In the genomic region with DNA sequence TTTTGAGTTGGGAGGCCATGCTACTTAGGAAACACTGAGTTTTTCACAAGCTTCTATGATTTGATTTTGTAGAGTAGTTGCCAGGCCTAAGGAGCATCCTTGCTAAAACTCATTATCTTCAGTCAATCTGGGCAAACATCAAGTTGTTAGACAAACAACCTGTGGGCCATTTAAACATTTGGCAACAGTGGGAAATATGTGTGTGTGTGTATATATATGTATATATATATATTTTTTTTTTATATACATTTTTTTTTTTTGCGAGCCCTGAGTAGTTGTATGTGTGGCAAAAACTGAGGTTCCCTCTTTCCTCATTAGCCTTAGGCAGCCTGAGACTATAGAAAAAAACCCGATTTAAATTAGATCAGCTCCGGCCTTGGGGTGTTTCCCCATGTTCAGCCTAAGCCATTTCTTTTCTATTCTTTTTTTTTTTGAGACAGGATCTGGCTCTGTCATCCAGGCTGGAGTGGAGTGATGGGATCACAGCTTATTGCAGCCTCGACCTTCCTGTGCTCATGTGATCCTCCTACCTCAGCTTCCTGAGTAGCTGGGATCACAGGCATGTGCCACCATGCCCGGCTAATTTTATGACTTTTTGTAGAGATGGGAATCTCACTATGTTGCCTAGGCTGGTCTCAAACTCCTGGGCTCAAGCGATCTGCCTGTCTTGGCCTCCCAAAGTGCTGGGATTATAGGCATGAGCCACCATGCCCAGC, we compare ENCODE assay signal across 10 cellular contexts. TPM values are rescaled to one million over a fixed set of nuclear protein-coding genes. Genes with fewer than 3 reads are reported as not detected.
DNase-seq lines count a peak whose midpoint lies in the region; ATAC-seq and TF ChIP-seq lines count a peak whose summit lies in the region.
"Had no signal": no experiment of that assay in that cellular context is flagged by ENCODE, and none has a peak within 500 bp of the region (broad histone marks: within the 10 kb centered on the region; RNA-seq: fewer than 3 reads in every experiment).

No MANE protein-coding gene starts in this region.

- H3K9me3 ChIP-seq in HEK293 (ENCODE audit: control insufficient read depth, insufficient read depth, low read depth, low read length), result no peaks in the 10 kb centered on the region
- no peaks in the 10 kb centered on the region for H3K9me3 ChIP-seq in body of pancreas
- H3K9me3 ChIP-seq in muscle layer of duodenum (ENCODE audit: control insufficient read depth in 1 of 2, low read length in 2 of 2), result no peaks in the 10 kb centered on the region
- H3K9me3 ChIP-seq: ovary had no signal

- CTCF ChIA-PET in HEK293 (lab: Yijun Ruan, JAX), result interaction anchor here (0.6 to 3.2 kb wide), 6 partner anchors 14 to 168 kb away, joined by 3 to 14 read pairs (median 4); a partner anchor contains a TSS

- H3K4me3 ChIP-seq in ACC112 (ENCODE audit: low read depth, low read length), result no peak overlapping the region
- no peak overlapping the region for H3K4me3 ChIP-seq in HEK293 (ENCODE audit: low read depth, low read length)
- no peak overlapping the region for H3K4me3 ChIP-seq in body of pancreas
- no peak overlapping the region for H3K4me3 ChIP-seq in muscle layer of duodenum (ENCODE audit: low read depth in 1 of 2, low read length in 2 of 2)
- no peak overlapping the region for H3K4me3 ChIP-seq in dorsolateral prefrontal cortex
- H3K4me3 ChIP-seq: ovary had no signal

- H3K27me3 ChIP-seq in ACC112 (ENCODE audit: insufficient read depth, low read length) (no peaks in the 10 kb centered on the region), body of pancreas (no peaks in the 10 kb centered on the region), muscle layer of duodenum (ENCODE audit: low read depth, low read length) (no peaks in the 10 kb centered on the region), dorsolateral prefrontal cortex (no peaks in the 10 kb centered on the region)
- H3K27me3 ChIP-seq: ovary had no signal

- TF ChIP-seq POLR2A in body of pancreas (IDR thresholded peaks at IDR 0.05), result no peak

- intact Hi-C loops in body of pancreas (cut with DNase I), result loop anchor here (5.0 kb wide), 1 partner anchor 92 kb away; no protein-coding TSS in a partner anchor
- intact Hi-C loops in dorsolateral prefrontal cortex (cut with DNase I), result loop anchor here (5.0 kb wide), 2 partner anchors 107 to 207 kb away; a partner anchor contains a TSS
- intact Hi-C loops in posterior cingulate gyrus (cut with DNase I), result loop anchor here (5.0 kb wide), 1 partner anchor 207 kb away; no protein-coding TSS in a partner anchor

- POLR2A ChIA-PET in HEK293 (lab: Yijun Ruan, JAX), result no interaction called here

- TF ChIP-seq CTCF in HEK293 (tag by site-specific recombination; IDR thresholded peaks at IDR 0.05) (no peak), body of pancreas (IDR thresholded peaks at IDR 0.05) (no peak), dorsolateral prefrontal cortex (IDR thresholded peaks at IDR 0.05 in 54 of 56, conservative IDR thresholded peaks at IDR 0.05 in 2 of 56; ENCODE audit: low read depth in 1 of 56, partially characterized antibody in 56 of 56) (no peak)

- no peak for ATAC-seq in body of pancreas
- no peak for ATAC-seq in HG02981 (IDR thresholded peaks at IDR 0.05; ENCODE audit: unreplicated experiment)

- peak overlapping the region; percentile 66 for H2AFZ ChIP-seq in ACC112 (ENCODE audit: low read length, unreplicated experiment)

- DNase-seq in body of pancreas, result no peak
- DNase-seq in dorsolateral prefrontal cortex, result no peak
- no peak for DNase-seq in DMS79 (lab: John Stamatoyannopoulos, UW)
- no peak for DNase-seq in posterior cingulate gyrus
- DNase-seq: NCI-H1694 treated with DMSO at 0.1 percent for 48 hours, ovary had no signal

- 76 to 91% methylated on average over 6 of the region's 6 CpGs for WGBS in body of pancreas, 2 donors

- no peaks in the 10 kb centered on the region for H3K79me2 ChIP-seq in ACC112 (ENCODE audit: control insufficient read depth, insufficient read depth, low read length, unreplicated experiment)

- H3K4me1 ChIP-seq in ACC112 (ENCODE audit: control insufficient read depth, insufficient read depth, low read length, unreplicated experiment) (peaks cover 27% of the 10 kb centered on the region), HEK293 (ENCODE audit: control insufficient read depth, insufficient read depth, low read length) (0 out of 2 replicates have a peak, but pooled peaks cover 5% of the 10 kb centered on the region), body of pancreas (peaks cover 11% of the 10 kb centered on the region), muscle layer of duodenum (ENCODE audit: control insufficient read depth in 1 of 2, insufficient read depth in 2 of 2, low read length in 2 of 2) (peaks cover 0 to 4% of the 10 kb centered on the region in 2 donors)

- 0 out of 2 replicates have a peak, but pooled peaks cover 3% of the 10 kb centered on the region for H3K36me3 ChIP-seq in ACC112 (ENCODE audit: insufficient read depth, low read length)
- peaks cover 0 to 7% of the 10 kb centered on the region in 2 experiments for H3K36me3 ChIP-seq in HEK293 (ENCODE audit: control insufficient read depth in 2 of 2, insufficient read depth in 1 of 2, low read length in 2 of 2)
- no peaks in the 10 kb centered on the region for H3K36me3 ChIP-seq in body of pancreas (replicated peaks in 1 of 2; ENCODE audit: insufficient read depth in 1 of 2, low read depth in 2 of 2)
- H3K36me3 ChIP-seq in muscle layer of duodenum (ENCODE audit: control insufficient read depth in 1 of 2, insufficient read depth in 2 of 2, low read length in 2 of 2), result no peaks in the 10 kb centered on the region
- H3K36me3 ChIP-seq: ovary had no signal

- H3K27ac ChIP-seq in ACC112 (ENCODE audit: low read depth, low read length) (peak overlapping the region; percentile 64), HEK293 (ENCODE audit: extremely low read depth, low read depth, low read length) (no peak overlapping the region), body of pancreas (peak overlapping the region in 3 of 4 donors; percentile 31 to 72 (median 53)), muscle layer of duodenum (ENCODE audit: low read length) (peak overlapping the region; percentile 30), dorsolateral prefrontal cortex (peak overlapping the region in 26 of 59 donors; percentile 1 to 65 (median 28))

TF ChIP-seq in HEK293, 187 proteins besides CTCF, POLR2A, EP300 and RAD21:
- TF ChIP-seq ZNF664 (tag by site-specific recombination; IDR thresholded peaks at IDR 0.05) (no peak), OSR2 (tag by site-specific recombination; IDR thresholded peaks at IDR 0.05) (peak; percentile 88), ZNF600 (tag by site-specific recombination; IDR thresholded peaks at IDR 0.05) (peak; percentile 63; the same call in 1 of the 2 replicates), ZNF549 (tag by site-specific recombination; IDR thresholded peaks at IDR 0.05) (no peak), ZNF544 (tag by site-specific recombination; IDR thresholded peaks at IDR 0.05) (no peak), ZNF548 (tag by site-specific recombination; IDR thresholded peaks at IDR 0.05) (no peak), ZBTB17 (tag by site-specific recombination; IDR thresholded peaks at IDR 0.05) (peak; percentile 71), ZIC2 (tag by site-specific recombination; IDR thresholded peaks at IDR 0.05) (no peak), ZNF394 (tag by site-specific recombination; IDR thresholded peaks at IDR 0.05; ENCODE audit: borderline replicate concordance) (peak; percentile 46; the same call in 1 of the 2 replicates)
- TF ChIP-seq, protein P1, sequence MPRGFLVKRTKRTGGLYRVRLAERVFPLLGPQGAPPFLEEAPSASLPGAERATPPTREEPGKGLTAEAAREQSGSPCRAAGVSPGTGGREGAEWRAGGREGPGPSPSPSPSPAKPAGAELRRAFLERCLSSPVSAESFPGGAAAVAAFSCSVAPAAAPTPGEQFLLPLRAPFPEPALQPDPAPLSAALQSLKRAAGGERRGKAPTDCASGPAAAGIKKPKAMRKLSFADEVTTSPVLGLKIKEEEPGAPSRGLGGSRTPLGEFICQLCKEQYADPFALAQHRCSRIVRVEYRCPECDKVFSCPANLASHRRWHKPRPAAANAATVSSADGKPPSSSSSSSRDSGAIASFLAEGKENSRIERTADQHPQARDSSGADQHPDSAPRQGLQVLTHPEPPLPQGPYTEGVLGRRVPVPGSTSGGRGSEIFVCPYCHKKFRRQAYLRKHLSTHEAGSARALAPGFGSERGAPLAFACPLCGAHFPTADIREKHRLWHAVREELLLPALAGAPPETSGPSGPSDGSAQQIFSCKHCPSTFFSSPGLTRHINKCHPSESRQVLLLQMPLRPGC (tag by site-specific recombination; IDR thresholded peaks at IDR 0.05), result no peak

RNA-seq across cellular contexts. Expression of a gene that starts 7.9 kb away (rescaled TPM):
- total RNA-seq in body of pancreas, result 10 to 100 TPM in 1 of 2 donors, 1 to 10 TPM in 1; 8.2 to 12.7 TPM
- total RNA-seq in dorsolateral prefrontal cortex, result 100 to 1,000 TPM in 86 of 120 experiments, 10 to 100 TPM in 34; 55.2 to 497 (median 130) TPM

RNA-seq across cellular contexts. Expression of a gene that starts 18.5 kb away (rescaled TPM):
- total RNA-seq in body of pancreas (1 to 10 TPM in 1 of 2 donors, under 1 TPM in 1; 0.99 to 4.9 TPM), dorsolateral prefrontal cortex (10 to 100 TPM in 85 of 120 experiments, 1 to 10 TPM in 35; 5.0 to 23.1 (median 11.3) TPM)

RNA-seq across cellular contexts. Expression of a gene that starts 18.8 kb away (rescaled TPM):
- total RNA-seq in body of pancreas (1 to 10 TPM; 3.6 to 4.3 TPM), dorsolateral prefrontal cortex (10 to 100 TPM; 10.7 to 30.0 (median 19.1) TPM)

Comparison
In these comparisons a context has a peak if more than half of its experiments do, and no peak if none do; other contexts are left out.
1. RNA of a gene that starts 7.9 kb away (total RNA-seq): 55.2 to 497 TPM in dorsolateral prefrontal cortex; 8.2 to 12.7 TPM in body of pancreas; every median in the first group is over 4 times any median in the second.